Comparison of ENCODE assay signal across 10 cellular contexts in genomic region chr3:50570508-50571279, GRCh38. TPM values are rescaled to one million over a fixed set of nuclear protein-coding genes. Genes with fewer than 3 reads are reported as not detected.
DNase-seq lines count a peak whose midpoint lies in the region; ATAC-seq and TF ChIP-seq lines count a peak whose summit lies in the region.
"Had no signal": no experiment of that assay in that cellular context is flagged by ENCODE, and none has a peak within 500 bp of the region (broad histone marks: within the 10 kb centered on the region; RNA-seq: fewer than 3 reads in every experiment).

No MANE protein-coding gene starts in this region.

- H3K27me3 ChIP-seq in iPS-20b (ENCODE audit: insufficient read depth, low read length), result peaks cover 14% of the 10 kb centered on the region
- H3K27me3 ChIP-seq in stomach, result no peaks in the 10 kb centered on the region

- peak overlapping the region; percentile 95 for H3K27ac Mint-ChIP-seq in activated naive CD4-positive, alpha-beta T cell treated with anti-CD3 and anti-CD28 coated beads for 36 hours

- H3K4me1 Mint-ChIP-seq in activated naive CD4-positive, alpha-beta T cell treated with anti-CD3 and anti-CD28 coated beads for 36 hours (ENCODE audit: low read depth), result peaks cover 71% of the 10 kb centered on the region

- H3K9me3 Mint-ChIP-seq in activated naive CD4-positive, alpha-beta T cell treated with anti-CD3 and anti-CD28 coated beads for 36 hours, result no peaks in the 10 kb centered on the region

- WGBS in stomach, 5 donors, result 72 to 89% (median 80%) methylated on average over 5 of the region's 5 CpGs

- peak overlapping the region; percentile 84; the same call in 1 of the 2 replicates for H3K4me3 ChIP-seq in iPS-20b (ENCODE audit: low read length)
- H3K4me3 ChIP-seq in stomach, result peak overlapping the region in 1 of 4 donors; percentile 82

- no peak overlapping the region for H3K27ac ChIP-seq in iPS-20b (ENCODE audit: low read length)
- H3K27ac ChIP-seq in stomach, result peak overlapping the region in 4 of 5 donors; percentile 86 to 92 (median 90)

- no peaks in the 10 kb centered on the region for H3K4me1 ChIP-seq in iPS-20b (ENCODE audit: insufficient read depth, low read length)
- peaks cover 23 to 61% (median 46%) of the 10 kb centered on the region in 4 donors for H3K4me1 ChIP-seq in stomach

- peaks cover 20% of the 10 kb centered on the region for H3K36me3 Mint-ChIP-seq in activated naive CD4-positive, alpha-beta T cell treated with anti-CD3 and anti-CD28 coated beads for 36 hours (ENCODE audit: low read depth)

- H3K9me3 ChIP-seq in iPS-20b (ENCODE audit: insufficient read depth, low read depth, low read length) (no peaks in the 10 kb centered on the region), stomach (no peaks in the 10 kb centered on the region)

- no peak for DNase-seq in activated naive CD4-positive, alpha-beta T cell treated with anti-CD3 and anti-CD28 coated beads for 36 hours
- no peak for DNase-seq in activated naive CD4-positive, alpha-beta T cell treated with Interleukin-2 at 50 U/mL for 16 hours
- peak; percentile 72 for DNase-seq in activated CD8-positive, alpha-beta memory T cell treated with anti-CD3 and anti-CD28 coated beads, Interleukin-2, amount 50 U/mL, for 48 hours
- DNase-seq in stomach (no peak), left ventricle myocardium superior (no peak)
- DNase-seq: cortex of kidney, NCI-H345 had no signal

- intact Hi-C loops in activated naive CD4-positive, alpha-beta T cell treated with anti-CD3 and anti-CD28 coated beads for 36 hours (cut with micrococcal nuclease), result loop anchor here (5.0 kb wide), 2 partner anchors 402 to 932 kb away; partner anchors contain the start of gene DCAF1
- intact Hi-C loops in stomach (cut with DNase I; ENCODE audit: low total_unique reads), result loop anchor here (5.0 kb wide), 1 partner anchor 42 kb away; the partner anchor contains the start of gene CISH
- intact Hi-C loops in left ventricle myocardium superior (cut with micrococcal nuclease), result no loop called here

- H3K36me3 ChIP-seq in iPS-20b (ENCODE audit: insufficient read depth, low read depth, low read length), result no peaks in the 10 kb centered on the region
- peaks cover 5 to 25% (median 14%) of the 10 kb centered on the region in 4 donors for H3K36me3 ChIP-seq in stomach

- peak overlapping the region; percentile 98 for H3K4me3 Mint-ChIP-seq in activated naive CD4-positive, alpha-beta T cell treated with anti-CD3 and anti-CD28 coated beads for 36 hours

- H3K9ac ChIP-seq in iPS-20b (ENCODE audit: low read depth, low read length), result no peak overlapping the region

- no peak for TF ChIP-seq EP300 in stomach (IDR thresholded peaks at IDR 0.05)

- no peaks in the 10 kb centered on the region for H3K27me3 Mint-ChIP-seq in activated naive CD4-positive, alpha-beta T cell treated with anti-CD3 and anti-CD28 coated beads for 36 hours (ENCODE audit: low read depth)

- CTCF ChIA-PET in activated naive CD4-positive, alpha-beta T cell treated with anti-CD3 and anti-CD28 coated beads for 36 hours (lab: Charles Lee), result interaction anchor here (0.9 to 13.0 kb wide), 9 partner anchors 9 to 81 kb away, joined by 3 to 376 read pairs (median 8); partner anchors contain the start of genes CISH and MAPKAPK3

- ATAC-seq in GM18868 (IDR thresholded peaks at IDR 0.05; ENCODE audit: unreplicated experiment) (no peak), HG03378 (IDR thresholded peaks at IDR 0.05; ENCODE audit: unreplicated experiment) (no peak), left ventricle myocardium superior (no peak)

- no peak for TF ChIP-seq CTCF in stomach (IDR thresholded peaks at IDR 0.05)

- no peak for TF ChIP-seq POLR2A in stomach (IDR thresholded peaks at IDR 0.05)

RNA-seq across cellular contexts. Expression of gene HEMK1, which starts 1.4 kb away (rescaled TPM):
- total RNA-seq in activated naive CD4-positive, alpha-beta T cell treated with anti-CD3 and anti-CD28 coated beads for 36 hours, result 10 to 100 TPM; 27.0 to 30.4 TPM
- total RNA-seq in stomach, result 10 to 100 TPM in 2 of 5 donors, 1 to 10 TPM in 3; 5.8 to 14.3 (median 6.4) TPM
- 10 to 100 TPM; 19.8 to 24.8 (median 20.0) TPM for polyA plus RNA-seq in stomach
- total RNA-seq in left ventricle myocardium superior, result 15.3 TPM

RNA-seq across cellular contexts. Expression of gene C3orf18, which starts 3.1 kb away (rescaled TPM):
- total RNA-seq in activated naive CD4-positive, alpha-beta T cell treated with anti-CD3 and anti-CD28 coated beads for 36 hours, result 1 to 10 TPM; 3.1 to 3.8 TPM
- total RNA-seq in stomach (10 to 100 TPM in 2 of 5 donors, 1 to 10 TPM in 2, not detected in 1; 4.9 to 75.0 (median 16.4) TPM), left ventricle myocardium superior (51.0 TPM)
- 1 to 10 TPM; 5.9 to 9.0 (median 8.2) TPM for polyA plus RNA-seq in stomach

RNA-seq across cellular contexts. Expression of gene CISH, which starts 40.9 kb away (rescaled TPM):
- total RNA-seq in activated naive CD4-positive, alpha-beta T cell treated with anti-CD3 and anti-CD28 coated beads for 36 hours, result 100 to 1,000 TPM; 136 to 138 TPM
- total RNA-seq in stomach (1 to 10 TPM; 1.8 to 5.7 (median 3.6) TPM), left ventricle myocardium superior (10.2 TPM)
- 10 to 100 TPM in 1 of 3 donors, 1 to 10 TPM in 2; 6.8 to 11.5 (median 7.7) TPM for polyA plus RNA-seq in stomach

RNA-seq across cellular contexts. Expression of gene MAPKAPK3, which starts 46.3 kb away (rescaled TPM):
- 100 to 1,000 TPM; 105 to 106 TPM for total RNA-seq in activated naive CD4-positive, alpha-beta T cell treated with anti-CD3 and anti-CD28 coated beads for 36 hours
- total RNA-seq in stomach (10 to 100 TPM; 10.3 to 50.0 (median 24.6) TPM), left ventricle myocardium superior (473 TPM)
- polyA plus RNA-seq in stomach, result 10 to 100 TPM; 21.5 to 41.3 (median 37.1) TPM

Comparison
In these comparisons a context has a peak if more than half of its experiments do, and no peak if none do; other contexts are left out.
1. RNA of gene CISH, which starts 40.9 kb away (total RNA-seq): 136 to 138 TPM in activated naive CD4-positive, alpha-beta T cell treated with anti-CD3 and anti-CD28 coated beads for 36 hours; 10.2 TPM in left ventricle myocardium superior (single experiment) and 1.8 to 5.7 TPM in stomach; every median in the first group is over 10 times any median in the second.